In genomic region chr9:36504154-36504550, GRCh38 we compare ENCODE assay signal across 1 cellular context.
TF ChIP-seq lines count a peak whose summit lies in the region.

No MANE protein-coding gene starts in this region.

TF ChIP-seq in GM23338, 12 proteins besides CTCF, POLR2A, EP300 and RAD21 (continued from another document):
- TF ChIP-seq, protein P1, sequence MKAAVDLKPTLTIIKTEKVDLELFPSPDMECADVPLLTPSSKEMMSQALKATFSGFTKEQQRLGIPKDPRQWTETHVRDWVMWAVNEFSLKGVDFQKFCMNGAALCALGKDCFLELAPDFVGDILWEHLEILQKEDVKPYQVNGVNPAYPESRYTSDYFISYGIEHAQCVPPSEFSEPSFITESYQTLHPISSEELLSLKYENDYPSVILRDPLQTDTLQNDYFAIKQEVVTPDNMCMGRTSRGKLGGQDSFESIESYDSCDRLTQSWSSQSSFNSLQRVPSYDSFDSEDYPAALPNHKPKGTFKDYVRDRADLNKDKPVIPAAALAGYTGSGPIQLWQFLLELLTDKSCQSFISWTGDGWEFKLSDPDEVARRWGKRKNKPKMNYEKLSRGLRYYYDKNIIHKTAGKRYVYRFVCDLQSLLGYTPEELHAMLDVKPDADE (IDR thresholded peaks at IDR 0.05) = no peak
- TF ChIP-seq STAT1 (IDR thresholded peaks at IDR 0.05; ENCODE audit: unreplicated experiment) (no peak), EZH2 (IDR thresholded peaks at IDR 0.05; ENCODE audit: low read depth, unreplicated experiment) (no peak), NANOG (IDR thresholded peaks at IDR 0.05; ENCODE audit: borderline replicate concordance) (no peak), POLR2AphosphoS5 (IDR thresholded peaks at IDR 0.05; ENCODE audit: low read depth) (no peak), REST (IDR thresholded peaks at IDR 0.05; ENCODE audit: unreplicated experiment) (no peak), ZNF462 (CRISPR knock-in tag; IDR thresholded peaks at IDR 0.05) (no peak), ZNF331 (CRISPR knock-in tag; IDR thresholded peaks at IDR 0.05; ENCODE audit: low read depth) (no peak), JUNB (IDR thresholded peaks at IDR 0.05; ENCODE audit: unreplicated experiment) (no peak), ZNF114 (CRISPR knock-in tag; IDR thresholded peaks at IDR 0.05) (no peak)
